8 cellular contexts compared by ENCODE assay signal in the genomic region with DNA sequence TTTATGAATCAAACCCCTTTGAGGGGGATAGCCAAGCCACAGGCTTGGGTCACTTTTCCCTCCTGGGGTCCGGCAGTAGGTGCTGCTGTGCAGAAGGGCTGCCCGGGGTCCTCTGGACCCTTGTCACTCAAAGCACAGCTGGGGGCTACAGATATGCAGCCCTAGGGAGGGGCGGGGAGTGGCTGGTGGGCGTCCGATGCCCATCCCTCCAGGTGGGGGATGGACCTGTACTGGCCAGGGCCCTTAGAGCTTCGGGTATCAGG. TPM values are rescaled to one million over a fixed set of nuclear protein-coding genes. Genes with fewer than 3 reads are reported as not detected.
DNase-seq lines count a peak whose midpoint lies in the region; ATAC-seq, FAIRE-seq and TF ChIP-seq lines count a peak whose summit lies in the region.

No MANE protein-coding gene starts in this region.

- H3K4me1 ChIP-seq in urinary bladder (ENCODE audit: insufficient read depth) = no peaks in the 10 kb centered on the region

- H3K9me3 Mint-ChIP-seq in activated naive CD4-positive, alpha-beta T cell treated with anti-CD3 and anti-CD28 coated beads, Interleukin-2, amount 50 U/mL, for 24 hours = no peaks in the 10 kb centered on the region
- H3K9me3 Mint-ChIP-seq in mesothelial cell of epicardium = no peaks in the 10 kb centered on the region

- H3K27ac Mint-ChIP-seq in activated naive CD4-positive, alpha-beta T cell treated with anti-CD3 and anti-CD28 coated beads, Interleukin-2, amount 50 U/mL, for 24 hours = peak overlapping the region; percentile 68
- H3K27ac Mint-ChIP-seq in mesothelial cell of epicardium = peak overlapping the region; percentile 50

- H3K4me1 Mint-ChIP-seq in activated naive CD4-positive, alpha-beta T cell treated with anti-CD3 and anti-CD28 coated beads, Interleukin-2, amount 50 U/mL, for 24 hours = peaks cover 13% of the 10 kb centered on the region
- H3K4me1 Mint-ChIP-seq in mesothelial cell of epicardium = peaks cover 39% of the 10 kb centered on the region

- H3K36me3 ChIP-seq in bronchial epithelial cell (ENCODE audit: control insufficient read depth, insufficient read depth, low read length) (peaks cover 1% of the 10 kb centered on the region), urinary bladder (ENCODE audit: insufficient read depth) (no peaks in the 10 kb centered on the region)

- no peaks in the 10 kb centered on the region for H3K27me3 Mint-ChIP-seq in activated naive CD4-positive, alpha-beta T cell treated with anti-CD3 and anti-CD28 coated beads, Interleukin-2, amount 50 U/mL, for 24 hours
- no peaks in the 10 kb centered on the region for H3K27me3 Mint-ChIP-seq in mesothelial cell of epicardium (ENCODE audit: low read depth)

- H3K4me3 ChIP-seq in bronchial epithelial cell (ENCODE audit: low read depth, low read length) (peak overlapping the region; percentile 57), urinary bladder (ENCODE audit: low read depth, low read length) (peak overlapping the region; percentile 86)

- H3K27me3 ChIP-seq in bronchial epithelial cell (ENCODE audit: control insufficient read depth, insufficient read depth, low read length) = no peaks in the 10 kb centered on the region

- H3K27ac ChIP-seq in urinary bladder (ENCODE audit: low read depth) = peak overlapping the region; percentile 88

- no peak for DNase-seq in activated naive CD4-positive, alpha-beta T cell treated with anti-CD3 and anti-CD28 coated beads, Interleukin-2, amount 50 U/mL, for 16 hours
- DNase-seq in bronchial epithelial cell (ENCODE audit: low read depth) (no peak), mesothelial cell of epicardium (ENCODE audit: low spot score in 2 of 2, unreplicated experiment in 2 of 2) (no peak), glomerular visceral epithelial cell (ENCODE audit: extremely low spot score) (no peak), omental fat pad (ENCODE audit: low spot score) (no peak)

- 17% methylated on average over 6 of the region's 6 CpGs for WGBS in urinary bladder

- no peak for ATAC-seq in GM21786 (IDR thresholded peaks at IDR 0.05; ENCODE audit: unreplicated experiment)
- no peak for ATAC-seq in omental fat pad (ENCODE audit: low FRiP score)

- H3K36me3 Mint-ChIP-seq in activated naive CD4-positive, alpha-beta T cell treated with anti-CD3 and anti-CD28 coated beads, Interleukin-2, amount 50 U/mL, for 24 hours = no peaks in the 10 kb centered on the region
- H3K36me3 Mint-ChIP-seq in mesothelial cell of epicardium = no peaks in the 10 kb centered on the region

- FAIRE-seq in bronchial epithelial cell (lab: Jason Lieb, UNC) = no peak

- peak overlapping the region; percentile 82 for H3K4me3 Mint-ChIP-seq in activated naive CD4-positive, alpha-beta T cell treated with anti-CD3 and anti-CD28 coated beads, Interleukin-2, amount 50 U/mL, for 24 hours
- peak overlapping the region; percentile 89 for H3K4me3 Mint-ChIP-seq in mesothelial cell of epicardium

- TF ChIP-seq CTCF in bronchial epithelial cell (IDR thresholded peaks at IDR 0.05; ENCODE audit: insufficient read depth, low read length, severe bottlenecking) (no peak), mesothelial cell of epicardium (IDR thresholded peaks at IDR 0.05; ENCODE audit: unreplicated experiment) (no peak), omental fat pad (IDR thresholded peaks at IDR 0.05) (no peak)

RNA-seq across cellular contexts. Expression of a gene that starts 0.6 kb away (rescaled TPM):
- total RNA-seq in bronchial epithelial cell = 6.6 and 10.0 TPM in 2 replicates
- 36.7 to 37.6 TPM (median 37.5 TPM) in 3 replicates for total RNA-seq in mesothelial cell of epicardium
- 20.8 TPM for total RNA-seq in urinary bladder
- polyA plus RNA-seq in urinary bladder = 47.6 TPM
- 10 to 100 TPM; 10.8 to 40.0 (median 25.8) TPM for total RNA-seq in omental fat pad

RNA-seq across cellular contexts. Expression of a gene that starts 21.1 kb away (rescaled TPM):
- total RNA-seq in bronchial epithelial cell (50.3 and 54.8 TPM in 2 replicates), mesothelial cell of epicardium (31.8 to 35.6 TPM (median 33.6 TPM) in 3 replicates), urinary bladder (8.6 TPM), omental fat pad (10 to 100 TPM; 32.7 to 53.9 (median 41.8) TPM)
- 48.9 TPM for polyA plus RNA-seq in urinary bladder

RNA-seq across cellular contexts. Expression of a gene that starts 44.1 kb away (rescaled TPM):
- total RNA-seq in bronchial epithelial cell (7.6 and 15.6 TPM in 2 replicates), mesothelial cell of epicardium (32.9 to 35.1 TPM (median 34.1 TPM) in 3 replicates), urinary bladder (13.7 TPM), omental fat pad (10 to 100 TPM; 15.1 to 46.3 (median 27.5) TPM)
- polyA plus RNA-seq in urinary bladder = 15.6 TPM

RNA-seq across cellular contexts. Expression of a gene that starts 53.4 kb away (rescaled TPM):
- total RNA-seq in bronchial epithelial cell (62.9 and 74.8 TPM in 2 replicates), mesothelial cell of epicardium (34.7 to 37.7 TPM (median 35.3 TPM) in 3 replicates), urinary bladder (33.5 TPM), omental fat pad (10 to 100 TPM; 40.5 to 47.1 (median 42.3) TPM)
- polyA plus RNA-seq in urinary bladder = 38.4 TPM

RNA-seq across cellular contexts. Expression of a gene that starts 56.4 kb away (rescaled TPM):
- 0.53 and 0.77 TPM in 2 replicates for total RNA-seq in bronchial epithelial cell
- total RNA-seq in mesothelial cell of epicardium = 78.2 to 80.3 TPM (median 79.6 TPM) in 3 replicates
- 6.1 TPM for total RNA-seq in urinary bladder
- polyA plus RNA-seq in urinary bladder = 22.1 TPM
- total RNA-seq in omental fat pad = 1 to 10 TPM; 1.9 to 4.9 (median 3.0) TPM
